In genomic region chr2:50859110-50859509, GRCh38 we compare ENCODE assay signal across 2 cellular contexts.
TF ChIP-seq lines count a peak whose summit lies in the region.

No MANE protein-coding gene starts in this region.

TF ChIP-seq in SK-N-SH, 30 proteins besides CTCF, POLR2A, EP300 and RAD21 (continued from another document):
- TF ChIP-seq TEAD4 (IDR thresholded peaks at IDR 0.05; ENCODE audit: borderline replicate concordance, insufficient read depth) = no peak
- TF ChIP-seq SMC3 (IDR thresholded peaks at IDR 0.05; ENCODE audit: low read depth, low read length) = no peak
- TF ChIP-seq TAF1 (IDR thresholded peaks at IDR 0.05; ENCODE audit: borderline replicate concordance, low read depth, low read length) = no peak
- TF ChIP-seq POLR2AphosphoS5 (IDR thresholded peaks at IDR 0.05; ENCODE audit: low read depth, low read length) = no peak
- TF ChIP-seq RFX5 (IDR thresholded peaks at IDR 0.05; ENCODE audit: low read length) = no peak
- TF ChIP-seq FOSL2 (IDR thresholded peaks at IDR 0.05; ENCODE audit: borderline replicate concordance, low read depth) = no peak

TF ChIP-seq in SK-N-SH treated with all-trans-retinoic acid at 6 μM for 48 hours, 23 proteins besides CTCF, POLR2A, EP300 and RAD21 (continued from another document):
- TF ChIP-seq TSHZ2 (CRISPR knock-in tag; IDR thresholded peaks at IDR 0.05) (no peak), PPARA (CRISPR knock-in tag; IDR thresholded peaks at IDR 0.05; ENCODE audit: borderline replicate concordance) (no peak), TOX (CRISPR knock-in tag; IDR thresholded peaks at IDR 0.05; ENCODE audit: borderline replicate concordance) (no peak), ZFP3 (CRISPR knock-in tag; IDR thresholded peaks at IDR 0.05) (no peak), ZNF565 (CRISPR knock-in tag; conservative IDR thresholded peaks at IDR 0.05; ENCODE audit: low read depth) (no peak), ZNF70 (CRISPR knock-in tag; IDR thresholded peaks at IDR 0.05) (no peak), CREB5 (CRISPR knock-in tag; IDR thresholded peaks at IDR 0.05; ENCODE audit: low read depth) (no peak), OSR1 (CRISPR knock-in tag; IDR thresholded peaks at IDR 0.05) (no peak), ZFP30 (CRISPR knock-in tag; IDR thresholded peaks at IDR 0.05) (no peak), CSDC2 (CRISPR knock-in tag; IDR thresholded peaks at IDR 0.05) (no peak)
